In genomic region chr3:112084980-112085697, GRCh38 we compare ENCODE assay signal across 13 cellular contexts. TPM values are rescaled to one million over a fixed set of nuclear protein-coding genes. Genes with fewer than 3 reads are reported as not detected.
DNase-seq lines count a peak whose midpoint lies in the region; ATAC-seq and TF ChIP-seq lines count a peak whose summit lies in the region.
"Had no signal": no experiment of that assay in that cellular context is flagged by ENCODE, and none has a peak within 500 bp of the region (broad histone marks: within the 10 kb centered on the region; RNA-seq: fewer than 3 reads in every experiment).

No MANE protein-coding gene starts in this region.

- peak overlapping the region; percentile 99 for H3K4me3 Mint-ChIP-seq in nephron progenitor cell

- no peaks in the 10 kb centered on the region for H3K9me3 ChIP-seq in mammary epithelial cell (replicated peaks; ENCODE audit: insufficient read depth, low read length)

- no peak for ATAC-seq in HG03139 (IDR thresholded peaks at IDR 0.05; ENCODE audit: unreplicated experiment)

- CTCF ChIA-PET in mammary epithelial cell (lab: Charles Lee; ENCODE audit: low non-redundant PET): no interaction called here

- H3K36me3 Mint-ChIP-seq in nephron progenitor cell (ENCODE audit: low read depth): no peaks in the 10 kb centered on the region

- peaks cover 65% of the 10 kb centered on the region for H3K4me1 Mint-ChIP-seq in nephron progenitor cell

- in situ Hi-C loops in mammary epithelial cell (cut with MboI; ENCODE audit: low sequenced_read_pairs in 2 of 2): no loop called here
- in situ Hi-C loops in GM13977 (cut with MboI; ENCODE audit: low pct_unique_long_range_greater_than_20kb, low sequenced_read_pairs, unreplicated experiment): no loop called here

- BruUV-seq in mammary epithelial cell (replicated peaks; lab: Mats Ljungman, UMichigan): no TSS peak

- H2AFZ ChIP-seq in mammary epithelial cell (ENCODE audit: low read depth, low read length): no peak overlapping the region

- DNase-seq in DMS153 (lab: John Stamatoyannopoulos, UW) (peak; percentile 26), DMS153 treated with DMSO at 0.1 percent for 48 hours (lab: John Stamatoyannopoulos, UW; ENCODE audit: unreplicated experiment) (no peak), M059J (ENCODE audit: low read depth) (peak; percentile 28), mammary epithelial cell (peak; percentile 49), nephron progenitor cell (no peak), GM13977 (ENCODE audit: low spot score) (no peak)
- DNase-seq in effector CD8-positive, alpha-beta T cell (lab: John Stamatoyannopoulos, UW): no peak
- DNase-seq: activated effector memory CD4-positive, alpha-beta T cell treated with Interleukin-2 at 50 U/mL for 16 hours; left cardiac atrium; NCI-H1436 treated with DMSO at 0.1 percent for 48 hours had no signal

- no peaks in the 10 kb centered on the region for H3K27me3 ChIP-seq in mammary epithelial cell (ENCODE audit: insufficient read depth, low read length)

- TF ChIP-seq CTCF in mammary epithelial cell (conservative IDR thresholded peaks at IDR 0.05 in 1 of 2, IDR thresholded peaks at IDR 0.05 in 1 of 2; ENCODE audit: extremely low read depth in 1 of 2, insufficient read depth in 1 of 2, low read depth in 1 of 2, low read length in 2 of 2) (no peak), nephron progenitor cell (IDR thresholded peaks at IDR 0.05) (no peak), GM13977 (IDR thresholded peaks at IDR 0.05; ENCODE audit: extremely low read depth, insufficient read depth, missing control alignments) (no peak)

- H3K36me3 ChIP-seq in mammary epithelial cell (ENCODE audit: insufficient read depth, low read length): no peaks in the 10 kb centered on the region

- dilution Hi-C loops in mammary epithelial cell (cut with HindIII; ENCODE audit: low sequenced_read_pairs): no loop called here

- peaks cover 3% of the 10 kb centered on the region for H3K27me3 Mint-ChIP-seq in nephron progenitor cell (ENCODE audit: low read depth, poor library complexity)

- H3K4me3 ChIP-seq in mammary epithelial cell (replicated peaks in 1 of 3; ENCODE audit: insufficient read depth in 1 of 3, low read depth in 2 of 3, low read length in 3 of 3): no peak overlapping the region

- H3K9ac ChIP-seq in mammary epithelial cell (ENCODE audit: insufficient read depth, low read length): no peak overlapping the region

- H3K27ac ChIP-seq in mammary epithelial cell (ENCODE audit: insufficient read depth, low read depth, low read length): no peak overlapping the region

- no peak overlapping the region for H3K27ac Mint-ChIP-seq in nephron progenitor cell

- peaks cover 19% of the 10 kb centered on the region for H3K4me1 ChIP-seq in mammary epithelial cell (ENCODE audit: insufficient read depth, low read length)

- intact Hi-C loops in mammary epithelial cell (cut with micrococcal nuclease): no loop called here

- 100% methylated on average over 7 of the region's 7 CpGs for WGBS in mammary epithelial cell (ENCODE audit: low coverage, missing lambda C conversion rate)

- H3K79me2 ChIP-seq in mammary epithelial cell (ENCODE audit: insufficient read depth, low read length): peaks cover 31% of the 10 kb centered on the region

- no peak overlapping the region for H3K4me2 ChIP-seq in mammary epithelial cell (ENCODE audit: insufficient read depth, low read depth, low read length)

- no peaks in the 10 kb centered on the region for H3K9me3 Mint-ChIP-seq in nephron progenitor cell

- no peaks in the 10 kb centered on the region for H4K20me1 ChIP-seq in mammary epithelial cell (ENCODE audit: insufficient read depth, low read length)

RNA-seq across cellular contexts. Expression of gene C3orf52, which starts 1.1 kb away (rescaled TPM):
- total RNA-seq in M059J (2014; rRNA removed; shearing (Covaris generic)): 10.9 and 12.6 TPM in 2 replicates
- total RNA-seq in mammary epithelial cell: 10 to 100 TPM; 15.4 to 16.8 TPM
- polyA plus RNA-seq in mammary epithelial cell: 6.7 TPM
- polyA minus RNA-seq in mammary epithelial cell: 6.3 TPM

RNA-seq across cellular contexts. Expression of gene GCSAM, which starts 47.9 kb away (rescaled TPM):
- total RNA-seq in M059J (2014; rRNA removed; shearing (Covaris generic)): not detected in 2 replicates
- 1 to 10 TPM; 1.5 to 2.2 TPM for total RNA-seq in mammary epithelial cell
- 3.5 TPM for polyA plus RNA-seq in mammary epithelial cell
- polyA minus RNA-seq in mammary epithelial cell: 7.8 TPM
- total RNA-seq: epithelial cell of proximal tubule had no signal

RNA-seq across cellular contexts. Expression of gene TMPRSS7, which starts 50.6 kb away (rescaled TPM):
- total RNA-seq in M059J (2014; rRNA removed; shearing (Covaris generic)): not detected in 2 replicates
- total RNA-seq in mammary epithelial cell: not detected
- 0.03 TPM for polyA plus RNA-seq in mammary epithelial cell
- not detected for polyA minus RNA-seq in mammary epithelial cell
- total RNA-seq: epithelial cell of proximal tubule, left cardiac atrium, subcutaneous adipose tissue had no signal

Comparison
In these comparisons a context has a peak if more than half of its experiments do, and no peak if none do; other contexts are left out.
1. DNase-seq: peak in DMS153 (single experiment), M059J (single experiment) and mammary epithelial cell (single experiment); none in DMS153 treated with DMSO at 0.1 percent for 48 hours (single experiment), nephron progenitor cell (single experiment), effector CD8-positive, alpha-beta T cell (single experiment) and GM13977 (single experiment).